In the genomic region with DNA sequence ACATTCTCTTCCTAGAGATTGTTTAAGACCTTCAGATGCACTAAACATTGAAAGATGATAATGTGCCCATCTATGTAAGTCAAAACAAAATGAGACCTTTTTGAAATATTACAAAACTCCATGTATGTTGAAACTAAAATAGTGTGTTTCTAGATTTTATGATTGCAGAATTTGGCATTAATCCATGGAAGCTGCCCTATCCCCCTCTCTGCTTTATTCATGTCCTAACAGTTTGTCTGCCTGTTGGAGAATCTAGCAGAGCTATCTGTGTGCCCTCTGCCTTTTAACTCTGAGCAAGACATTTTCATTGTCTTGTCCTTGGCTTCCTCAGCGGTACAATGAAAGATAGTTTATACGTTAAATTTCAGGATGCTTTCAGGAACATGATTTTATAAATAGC, we compare ENCODE assay signal across 1 cellular context.
TF ChIP-seq lines count a peak whose summit lies in the region.

No MANE protein-coding gene starts in this region.

TF ChIP-seq in SK-N-SH treated with all-trans-retinoic acid at 6 μM for 48 hours, 23 proteins besides CTCF, POLR2A, EP300 and RAD21 (continued from another document):
- TF ChIP-seq PATZ1 (CRISPR knock-in tag; IDR thresholded peaks at IDR 0.05; ENCODE audit: borderline replicate concordance) (no peak), BACH2 (CRISPR knock-in tag; IDR thresholded peaks at IDR 0.05; ENCODE audit: borderline replicate concordance) (no peak), TCF4 (CRISPR knock-in tag; IDR thresholded peaks at IDR 0.05; ENCODE audit: borderline replicate concordance) (no peak), ISL1 (CRISPR knock-in tag; IDR thresholded peaks at IDR 0.05) (no peak), PPARA (CRISPR knock-in tag; IDR thresholded peaks at IDR 0.05; ENCODE audit: borderline replicate concordance) (no peak), CSDC2 (CRISPR knock-in tag; IDR thresholded peaks at IDR 0.05) (no peak), ZFP30 (CRISPR knock-in tag; IDR thresholded peaks at IDR 0.05) (no peak), GLIS3 (CRISPR knock-in tag; IDR thresholded peaks at IDR 0.05) (no peak), SNAI2 (CRISPR knock-in tag; IDR thresholded peaks at IDR 0.05) (no peak), ZNF70 (CRISPR knock-in tag; IDR thresholded peaks at IDR 0.05) (no peak), OSR1 (CRISPR knock-in tag; IDR thresholded peaks at IDR 0.05) (no peak), ARNTL (CRISPR knock-in tag; IDR thresholded peaks at IDR 0.05; ENCODE audit: borderline replicate concordance, low read depth) (no peak)
